Comparison of ENCODE assay signal across 34 cellular contexts in the genomic region with DNA sequence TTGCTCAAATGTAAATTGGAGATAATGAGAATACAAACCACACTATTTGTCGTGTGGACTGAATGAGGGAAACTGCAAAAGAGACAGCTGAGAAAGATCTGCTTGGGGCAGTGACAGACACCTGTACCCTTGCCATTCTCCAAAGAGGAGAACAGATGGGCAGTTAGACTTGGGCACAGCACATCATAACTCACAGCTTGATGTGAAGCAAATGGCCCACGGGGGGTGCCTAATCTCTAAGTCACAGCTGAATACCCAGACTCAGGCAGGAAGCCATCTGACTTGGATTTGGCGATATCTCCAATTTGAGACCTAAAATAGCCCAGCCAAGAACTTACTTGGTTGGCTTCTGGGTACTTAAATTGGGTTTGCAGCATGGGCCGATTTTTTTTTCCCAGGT. TPM values are rescaled to one million over a fixed set of nuclear protein-coding genes. Genes with fewer than 3 reads are reported as not detected.
"Had no signal": no experiment of that assay in that cellular context is flagged by ENCODE, and none has a peak within 500 bp of the region (broad histone marks: within the 10 kb centered on the region; RNA-seq: fewer than 3 reads in every experiment).

No MANE protein-coding gene starts in this region.

- H3K27me3 ChIP-seq: brain microvascular endothelial cell, Peyer's patch had no signal

- DNase-seq: activated CD4-positive, alpha-beta memory T cell treated with anti-CD3 and anti-CD28 coated beads, Interleukin-2, amount 10 ng/mL, durations not matched to agents 7 days and 5 days; activated CD4-positive, alpha-beta T cell treated with anti-CD3 and anti-CD28 coated beads for 1 hour; activated CD4-positive, alpha-beta T cell treated with anti-CD3 and anti-CD28 coated beads for 48 hours; activated CD4-positive, CD25-positive, alpha-beta regulatory T cell; activated CD8-positive, alpha-beta memory T cell treated with anti-CD3 and anti-CD28 coated beads for 24 hours; activated CD8-positive, alpha-beta memory T cell treated with anti-CD3 and anti-CD28 coated beads, Interleukin-2, amount 10 ng/mL, durations not matched to agents 7 days and 5 days; activated CD8-positive, alpha-beta memory T cell treated with anti-CD3 and anti-CD28 coated beads, Interleukin-2, amount 50 U/mL, for 48 hours; activated effector memory CD4-positive, alpha-beta T cell treated with Interleukin-2 at 50 U/mL for 16 hours; activated naive CD4-positive, alpha-beta T cell; activated naive CD4-positive, alpha-beta T cell treated with anti-CD3 and anti-CD28 coated beads, Interleukin-2, amount 50 U/mL, for 16 hours; activated naive CD8-positive, alpha-beta T cell treated with anti-CD3 and anti-CD28 coated beads for 36 hours; activated T-cell treated with anti-CD3 and anti-CD28 coated beads, Interleukin-2, amount 50 U/mL, for 48 hours; amniotic stem cell; aorta; brain microvascular endothelial cell; central memory CD4-positive, alpha-beta T cell; NCI-H1092 treated with DMSO at 0.1 percent for 48 hours; NCI-H1417; NCI-H146; NCI-H187; NCI-H2029 treated with DMSO at 0.1 percent for 48 hours; NCI-H2107; NCI-H226; NCI-H526 treated with DMSO at 0.1 percent for 48 hours; NK-92 treated with Interleukin-12 subunit alpha and Interleukin-12 subunit beta, amount 100 ng/mL, for 24 hours; Peyer's patch; RPMI8226; SHP77 treated with DMSO at 0.1 percent for 48 hours; T-cell; T-helper 2 cell; T-helper 9 cell had no signal

- H3K27ac ChIP-seq: brain microvascular endothelial cell, coronary artery, Peyer's patch, VCaP had no signal

- H3K4me1 ChIP-seq: Peyer's patch had no signal

- H3K4me3 ChIP-seq: coronary artery, Peyer's patch had no signal

- H3K9me3 ChIP-seq: Peyer's patch had no signal

- H3K36me3 ChIP-seq: brain microvascular endothelial cell, Peyer's patch had no signal

RNA-seq across cellular contexts. Expression of gene SLC6A11, which starts 10.0 kb away (rescaled TPM):
- total RNA-seq: activated CD4-positive, alpha-beta memory T cell treated with anti-CD3 and anti-CD28 coated beads, Interleukin-2, amount 10 ng/mL, durations not matched to agents 7 days and 5 days; activated CD8-positive, alpha-beta memory T cell treated with anti-CD3 and anti-CD28 coated beads, Interleukin-2, amount 10 ng/mL, durations not matched to agents 7 days and 5 days; activated naive CD8-positive, alpha-beta T cell treated with anti-CD3 and anti-CD28 coated beads for 36 hours; aorta; M059J; Peyer's patch; T-cell had no signal
